Comparison of ENCODE assay signal across 19 cellular contexts in genomic region chr6:53814353-53814752, GRCh38.
"Had no signal": no experiment of that assay in that cellular context is flagged by ENCODE, and none has a peak within 500 bp of the region (broad histone marks: within the 10 kb centered on the region; RNA-seq: fewer than 3 reads in every experiment).

No MANE protein-coding gene starts in this region.

- H3K27me3 Mint-ChIP-seq: type B pancreatic cell had no signal

- ATAC-seq: left cardiac atrium, lower lobe of right lung, mucosa of descending colon, natural killer cell had no signal

- H3K36me3 ChIP-seq: left ventricle myocardium inferior, lower lobe of right lung, right atrium auricular region, suprapubic skin had no signal

- H2AFZ ChIP-seq: hepatocyte had no signal

- H3K4me2 ChIP-seq: smooth muscle cell had no signal

- H3K9me3 Mint-ChIP-seq: natural killer cell, neural crest cell, type B pancreatic cell had no signal

- H3K27ac Mint-ChIP-seq: natural killer cell, type B pancreatic cell had no signal

- H3K27me3 ChIP-seq: dorsolateral prefrontal cortex, hepatocyte, right atrium auricular region, suprapubic skin had no signal

- DNase-seq: cortex of kidney; dorsolateral prefrontal cortex; effector CD8-positive, alpha-beta T cell; foreskin melanocyte; head of caudate nucleus; kidney; left cardiac atrium; left ventricle myocardium inferior; lower lobe of right lung; mucosa of descending colon; natural killer cell; stimulated activated CD4-positive, alpha-beta T cell treated with anti-CD3 and anti-CD28 coated beads, Interleukin-2, amount 100 ng/mL, for 48 hours; stimulated activated naive CD4-positive, alpha-beta T cell treated with Interleukin-2 at 50 U/mL for 16 hours had no signal

- H3K36me3 Mint-ChIP-seq: natural killer cell had no signal

- H3K4me1 Mint-ChIP-seq: natural killer cell, neural crest cell had no signal

- H3K27ac ChIP-seq: hepatocyte, left ventricle myocardium inferior, lower lobe of right lung, right atrium auricular region had no signal

- H3K9me3 ChIP-seq: left ventricle myocardium inferior, lower lobe of right lung, mucosa of descending colon, right atrium auricular region, suprapubic skin had no signal

- H3K4me3 ChIP-seq: dorsolateral prefrontal cortex, hepatocyte, left ventricle myocardium inferior, lower lobe of right lung, mucosa of descending colon, right atrium auricular region, smooth muscle cell, suprapubic skin had no signal

- H3K4me3 Mint-ChIP-seq: natural killer cell, neural crest cell, type B pancreatic cell had no signal
